In the genomic region with DNA sequence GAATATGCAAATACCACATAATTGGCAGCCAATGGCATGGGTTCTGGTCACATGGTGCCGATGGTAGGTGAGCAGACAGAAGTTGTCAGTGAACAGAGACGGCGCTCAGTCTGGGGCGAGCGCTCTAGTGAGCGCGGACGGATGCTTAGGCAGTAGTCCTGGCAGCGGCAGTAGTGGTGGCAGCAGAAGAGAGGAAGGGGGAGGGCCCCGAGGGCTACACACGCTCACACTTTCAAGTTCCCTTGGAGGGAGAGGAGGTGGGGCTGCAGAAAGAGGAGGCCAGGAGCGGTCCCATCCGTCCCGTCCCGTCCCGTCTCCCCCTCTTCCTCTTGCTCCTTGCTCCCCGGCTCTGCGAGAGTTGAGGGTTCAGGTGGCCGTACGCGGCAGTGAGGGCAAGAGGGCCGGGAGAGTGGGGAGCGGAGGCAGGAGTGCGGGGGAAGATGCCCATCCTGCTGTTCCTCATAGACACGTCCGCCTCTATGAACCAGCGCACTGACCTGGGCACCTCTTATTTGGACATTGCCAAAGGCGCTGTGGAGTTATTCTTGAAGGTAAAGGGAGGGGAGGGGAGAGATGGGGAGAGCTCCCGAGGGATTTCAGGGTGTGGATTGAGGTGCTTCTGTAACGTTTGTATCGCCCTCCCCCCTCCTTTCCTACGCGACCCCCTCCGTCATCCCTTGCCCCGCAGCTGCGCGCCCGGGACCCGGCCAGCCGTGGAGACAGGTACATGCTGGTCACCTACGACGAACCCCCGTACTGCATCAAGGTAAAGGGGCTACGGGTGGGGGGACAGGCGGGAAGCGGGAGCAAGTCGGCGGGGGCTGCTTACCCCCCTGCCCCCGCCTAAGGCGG, we compare ENCODE assay signal across 8 cellular contexts. TPM values are rescaled to one million over a fixed set of nuclear protein-coding genes. Genes with fewer than 3 reads are reported as not detected.
DNase-seq lines count a peak whose midpoint lies in the region; ATAC-seq and TF ChIP-seq lines count a peak whose summit lies in the region.

INTS6L (plus strand) TSS at position 108 of the 852 bp plus-strand sequence; CDS start at position 441, 333 bp downstream.

- peak within 1 kb of the TSS; percentile 98 for H3K4me3 Mint-ChIP-seq in CD4-positive, alpha-beta T cell

- peak; percentile 75 for ATAC-seq in CD4-positive, alpha-beta T cell (ENCODE audit: poor library complexity)
- ATAC-seq in GM19397 (IDR thresholded peaks at IDR 0.05; ENCODE audit: unreplicated experiment): peak; percentile 81
- ATAC-seq in HG03565 (IDR thresholded peaks at IDR 0.05; ENCODE audit: unreplicated experiment): peak; percentile 95

- H3K4me2 ChIP-seq in OCI-LY7 (ENCODE audit: low read length): peak within 1 kb of the TSS; percentile 76

- peak within 1 kb of the TSS; percentile 94 for H2AFZ ChIP-seq in OCI-LY7 (ENCODE audit: low read length)

- peak; percentile 74 to 86 (median 80) for DNase-seq in CD4-positive, alpha-beta T cell
- DNase-seq in OCI-LY7 (ENCODE audit: low spot score) (peak; percentile 91), activated T-cell treated with anti-CD3 and anti-CD28 coated beads for 4 hours (peak; percentile 63), epithelial cell of prostate (ENCODE audit: low read depth, low spot score) (peak; percentile 60)
- peak; percentile 50 to 72 for DNase-seq in stimulated activated CD8-positive, alpha-beta memory T cell treated with anti-CD3 and anti-CD28 coated beads, Interleukin-4, amount 100 ng/mL, for 4 hours (ENCODE audit: low read depth in 2 of 2, low spot score in 1 of 2)

- H3K4me3 ChIP-seq in OCI-LY7 (ENCODE audit: low read depth, low read length, poor library complexity, severe bottlenecking) (peak within 1 kb of the TSS; percentile 84), mucosa of rectum (ENCODE audit: low read length in 2 of 2) (peak within 1 kb of the TSS; percentile 83 to 87)

- H3K79me2 ChIP-seq in OCI-LY7 (ENCODE audit: insufficient read depth, low read depth, low read length): peaks cover 6% of the 10 kb centered on the region; the same call in 1 of the 2 replicates

- peak within 1 kb of the TSS; percentile 95 for H3K27ac Mint-ChIP-seq in CD4-positive, alpha-beta T cell

- H3K4me1 Mint-ChIP-seq in CD4-positive, alpha-beta T cell (ENCODE audit: low read depth): peaks cover 43% of the 10 kb centered on the region

- H3K36me3 Mint-ChIP-seq in CD4-positive, alpha-beta T cell (ENCODE audit: low read depth): peaks cover 15% of the 10 kb centered on the region

- TF ChIP-seq CTCF in CD4-positive, alpha-beta T cell (IDR thresholded peaks at IDR 0.05): no peak
- no peak for TF ChIP-seq CTCF in OCI-LY7 (conservative IDR thresholded peaks at IDR 0.05; ENCODE audit: low read length)

- peak within 1 kb of the TSS; percentile 85 for H3K27ac ChIP-seq in CD4-positive, alpha-beta T cell (ENCODE audit: low read depth, low read length)
- H3K27ac ChIP-seq in OCI-LY7 (ENCODE audit: low read depth, low read length, poor library complexity, severe bottlenecking): peak within 1 kb of the TSS; percentile 91
- H3K27ac ChIP-seq in epithelial cell of prostate: peak within 1 kb of the TSS; percentile 81
- H3K27ac ChIP-seq in mucosa of rectum (ENCODE audit: low read depth in 2 of 2, low read length in 2 of 2): peak within 1 kb of the TSS; percentile 89 to 94

- POLR2A ChIA-PET in CD4-positive, alpha-beta T cell (lab: Charles Lee): interaction anchor here (0.7 to 5.1 kb wide), 11 partner anchors 11 to 1360 kb away, joined by 3 to 39 read pairs (median 4); partner anchors contain the start of genes RBMX and RTL8A
- POLR2A ChIA-PET in OCI-LY7 (lab: Charles Lee): no interaction called here

- H3K27me3 Mint-ChIP-seq in CD4-positive, alpha-beta T cell: no peaks in the 10 kb centered on the region

- no peaks in the 10 kb centered on the region for H3K27me3 ChIP-seq in CD4-positive, alpha-beta T cell (ENCODE audit: control insufficient read depth, insufficient read depth, low read length)
- H3K27me3 ChIP-seq in mucosa of rectum (ENCODE audit: control insufficient read depth in 2 of 2, insufficient read depth in 2 of 2, low read length in 2 of 2): peaks cover 0 to under 1% of the 10 kb centered on the region in 2 donors

- no peaks in the 10 kb centered on the region for H3K9me3 ChIP-seq in CD4-positive, alpha-beta T cell (ENCODE audit: control insufficient read depth, low read length)
- no peaks in the 10 kb centered on the region for H3K9me3 ChIP-seq in OCI-LY7 (ENCODE audit: low read length)
- no peaks in the 10 kb centered on the region for H3K9me3 ChIP-seq in mucosa of rectum (ENCODE audit: control insufficient read depth in 2 of 2, low read length in 2 of 2)

- H4K20me1 ChIP-seq in OCI-LY7 (ENCODE audit: insufficient read depth, low read length): no peaks in the 10 kb centered on the region

- H3K36me3 ChIP-seq in OCI-LY7 (ENCODE audit: insufficient read depth, low read length): no peaks in the 10 kb centered on the region
- H3K36me3 ChIP-seq in mucosa of rectum (ENCODE audit: control insufficient read depth in 2 of 2, insufficient read depth in 2 of 2, low read length in 2 of 2): no peaks in the 10 kb centered on the region

- no TSS peak for BruUV-seq in OCI-LY7 (replicated peaks; lab: Mats Ljungman, UMichigan)

- H3K9ac ChIP-seq in mucosa of rectum (ENCODE audit: low read depth in 1 of 2, low read length in 2 of 2): peak within 1 kb of the TSS; percentile 81 to 84

- H3K9me2 ChIP-seq in OCI-LY7 (ENCODE audit: insufficient read depth, low read length): no peaks in the 10 kb centered on the region

- CTCF ChIA-PET in CD4-positive, alpha-beta T cell (lab: Charles Lee): no interaction called here
- CTCF ChIA-PET in OCI-LY7 (lab: Charles Lee; ENCODE audit: unreplicated experiment): no interaction called here

- intact Hi-C loops in CD4-positive, alpha-beta T cell (cut with DNase I, micrococcal nuclease): loop anchor here (2.0 to 10.0 kb wide), 4 partner anchors 16 to 974 kb away; partner anchors contain the start of genes HTATSF1 (in 1 of the 2) and MMGT1 (in 1 of the 2)
- intact Hi-C loops in OCI-LY7 (cut with micrococcal nuclease; ENCODE audit: unreplicated experiment): loop anchor here (10.0 kb wide), 1 partner anchor 454 kb away; the partner anchor contains the start of gene MMGT1

- peaks cover 11% of the 10 kb centered on the region for H3K4me1 ChIP-seq in OCI-LY7 (ENCODE audit: insufficient read depth, low read length, poor library complexity, severe bottlenecking)
- peaks cover 0 to 5% of the 10 kb centered on the region in 2 donors for H3K4me1 ChIP-seq in mucosa of rectum (ENCODE audit: control insufficient read depth in 2 of 2, insufficient read depth in 2 of 2, low read length in 2 of 2)

- H3K9me3 Mint-ChIP-seq in CD4-positive, alpha-beta T cell: no peaks in the 10 kb centered on the region

RNA-seq across cellular contexts. Expression of gene INTS6L, which starts in this region (rescaled TPM):
- 10 to 100 TPM; 26.7 to 30.5 TPM for total RNA-seq in CD4-positive, alpha-beta T cell
- 13.0 and 15.6 TPM in 2 replicates for total RNA-seq in OCI-LY7 (2014; rRNA removed; shearing (Covaris generic))
- total RNA-seq in OCI-LY7 (2022): 13.9 and 16.4 TPM in 2 replicates

Comparison
In these comparisons a context has a peak if more than half of its experiments do, and no peak if none do; other contexts are left out.
1. Peak in every context shown above with its lines: DNase-seq, ATAC-seq, H3K4me3 ChIP-seq and H3K27ac ChIP-seq.